Comparison of ENCODE assay signal across 8 cellular contexts in the genomic region with DNA sequence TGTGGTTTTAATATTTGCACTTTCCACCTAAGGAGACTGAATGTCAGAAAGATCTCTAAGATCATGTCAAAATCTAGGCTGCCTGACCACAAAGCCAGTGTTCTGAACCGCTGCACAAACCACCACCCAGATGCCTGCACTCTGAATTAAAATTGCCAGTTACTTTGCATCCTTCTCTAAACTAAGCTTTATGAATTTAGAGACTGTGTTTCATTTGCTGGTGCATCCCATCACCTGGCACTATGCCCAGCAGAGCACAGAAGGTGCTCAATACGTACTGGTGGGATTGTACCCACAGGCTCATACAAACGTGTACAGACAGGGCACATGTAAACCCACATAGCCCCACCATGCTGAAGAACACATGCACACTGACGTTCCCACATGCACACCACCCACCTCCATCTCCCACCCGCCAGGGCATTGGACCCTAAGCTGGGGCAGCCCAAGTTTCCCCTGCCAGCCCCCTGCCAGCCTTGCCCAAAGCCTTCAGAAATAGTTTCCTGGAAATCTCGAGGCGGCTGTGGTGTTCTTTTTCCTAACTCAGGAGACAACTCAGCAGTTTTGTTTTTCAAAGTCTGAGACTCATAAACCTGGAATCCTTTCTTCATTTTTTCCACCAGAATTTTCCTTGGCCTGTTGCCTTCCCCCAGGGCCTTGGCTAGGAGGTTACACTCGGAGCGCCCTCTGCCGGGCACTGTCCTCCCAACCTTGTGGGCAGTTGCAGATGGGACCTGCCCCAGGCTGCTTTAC. TPM values are rescaled to one million over a fixed set of nuclear protein-coding genes. Genes with fewer than 3 reads are reported as not detected.
DNase-seq lines count a peak whose midpoint lies in the region; ATAC-seq and TF ChIP-seq lines count a peak whose summit lies in the region.

No MANE protein-coding gene starts in this region.

- peak overlapping the region; percentile 89 for H3K27ac Mint-ChIP-seq in activated CD4-positive, alpha-beta T cell treated with anti-CD3 and anti-CD28 coated beads, Interleukin-2, amount 10 ng/mL, durations not matched to agents 24 days and 14 days

- H3K27ac ChIP-seq in cingulate gyrus (ENCODE audit: low read depth, low read length) (peak overlapping the region; percentile 96), left lung (peak overlapping the region; percentile 77 to 86)

- intact Hi-C loops in activated CD4-positive, alpha-beta T cell treated with anti-CD3 and anti-CD28 coated beads, Interleukin-2, amount 10 ng/mL, durations not matched to agents 24 days and 14 days (cut with micrococcal nuclease) = loop anchor here (1.0 kb wide), 4 partner anchors 11 to 180 kb away; no protein-coding TSS in a partner anchor
- intact Hi-C loops in left lung (cut with DNase I) = loop anchor here in 1 of 2 donors (5.0 kb wide), 1 partner anchor 64 kb away; no protein-coding TSS in a partner anchor

- no peaks in the 10 kb centered on the region for H3K9me3 ChIP-seq in left lung

- H3K27me3 Mint-ChIP-seq in activated CD4-positive, alpha-beta T cell treated with anti-CD3 and anti-CD28 coated beads, Interleukin-2, amount 10 ng/mL, durations not matched to agents 24 days and 14 days = peaks cover 5% of the 10 kb centered on the region

- H3K4me1 Mint-ChIP-seq in activated CD4-positive, alpha-beta T cell treated with anti-CD3 and anti-CD28 coated beads, Interleukin-2, amount 10 ng/mL, durations not matched to agents 24 days and 14 days = peaks cover 55% of the 10 kb centered on the region

- no peaks in the 10 kb centered on the region for H3K27me3 ChIP-seq in left lung

- peak overlapping the region; percentile 68 for H3K4me3 Mint-ChIP-seq in activated CD4-positive, alpha-beta T cell treated with anti-CD3 and anti-CD28 coated beads, Interleukin-2, amount 10 ng/mL, durations not matched to agents 24 days and 14 days

- TF ChIP-seq CTCF in GM12874 (IDR thresholded peaks at IDR 0.05; ENCODE audit: insufficient read depth, low read depth, low read length) (peak; percentile 82), left lung (IDR thresholded peaks at IDR 0.05) (peak; percentile 82 to 95)

- no peaks in the 10 kb centered on the region for H3K36me3 ChIP-seq in left lung

- H3K9me3 Mint-ChIP-seq in activated CD4-positive, alpha-beta T cell treated with anti-CD3 and anti-CD28 coated beads, Interleukin-2, amount 10 ng/mL, durations not matched to agents 24 days and 14 days = no peaks in the 10 kb centered on the region

- H3K4me3 ChIP-seq in left lung = no peak overlapping the region

- peak; percentile 51 for DNase-seq in NCI-H524 treated with DMSO at 0.1 percent for 48 hours (lab: John Stamatoyannopoulos, UW)
- peak; percentile 96 for DNase-seq in activated CD4-positive, alpha-beta T cell treated with anti-CD3 and anti-CD28 coated beads, Interleukin-2, amount 10 ng/mL, durations not matched to agents 24 days and 14 days
- DNase-seq in left lung = peak; percentile 95 to 98
- peak; percentile 93 to 96 for DNase-seq in stimulated activated CD4-positive, alpha-beta T cell treated with anti-CD3 and anti-CD28 coated beads, Interleukin-2, amount 100 ng/mL, for 48 hours

- no peaks in the 10 kb centered on the region for H3K36me3 Mint-ChIP-seq in activated CD4-positive, alpha-beta T cell treated with anti-CD3 and anti-CD28 coated beads, Interleukin-2, amount 10 ng/mL, durations not matched to agents 24 days and 14 days (ENCODE audit: low read depth)

- peaks cover 43 to 64% of the 10 kb centered on the region in 2 donors for H3K4me1 ChIP-seq in left lung

- ATAC-seq in HG03196 (IDR thresholded peaks at IDR 0.05; ENCODE audit: unreplicated experiment) (peak; percentile 38), left lung (peak; percentile 90), GM18519 (IDR thresholded peaks at IDR 0.05; ENCODE audit: low FRiP score, unreplicated experiment) (no peak)

RNA-seq across cellular contexts. Expression of gene TRAF1, which starts 9.6 kb away (rescaled TPM):
- 164 and 166 TPM in 2 replicates for total RNA-seq in activated CD4-positive, alpha-beta T cell treated with anti-CD3 and anti-CD28 coated beads, Interleukin-2, amount 10 ng/mL, durations not matched to agents 24 days and 14 days
- total RNA-seq in left lung = 1 to 10 TPM; 4.4 to 6.8 TPM

RNA-seq across cellular contexts. Expression of gene PHF19, which starts 59.2 kb away (rescaled TPM):
- total RNA-seq in activated CD4-positive, alpha-beta T cell treated with anti-CD3 and anti-CD28 coated beads, Interleukin-2, amount 10 ng/mL, durations not matched to agents 24 days and 14 days = 132 and 144 TPM in 2 replicates
- total RNA-seq in left lung = 10 to 100 TPM; 37.0 to 40.2 TPM

Comparison
In these comparisons a context has a peak if more than half of its experiments do, and no peak if none do; other contexts are left out.
1. RNA of gene TRAF1, which starts 9.6 kb away (total RNA-seq): 164 to 166 TPM in activated CD4-positive, alpha-beta T cell treated with anti-CD3 and anti-CD28 coated beads, Interleukin-2, amount 10 ng/mL, durations not matched to agents 24 days and 14 days; 4.4 to 6.8 TPM in left lung; every median in the first group is over 10 times any median in the second.
2. Peak in every context shown above with its lines, with median percentiles within 50 percentile points of each other: DNase-seq.